1 cellular context compared by ENCODE assay signal in the genomic region with DNA sequence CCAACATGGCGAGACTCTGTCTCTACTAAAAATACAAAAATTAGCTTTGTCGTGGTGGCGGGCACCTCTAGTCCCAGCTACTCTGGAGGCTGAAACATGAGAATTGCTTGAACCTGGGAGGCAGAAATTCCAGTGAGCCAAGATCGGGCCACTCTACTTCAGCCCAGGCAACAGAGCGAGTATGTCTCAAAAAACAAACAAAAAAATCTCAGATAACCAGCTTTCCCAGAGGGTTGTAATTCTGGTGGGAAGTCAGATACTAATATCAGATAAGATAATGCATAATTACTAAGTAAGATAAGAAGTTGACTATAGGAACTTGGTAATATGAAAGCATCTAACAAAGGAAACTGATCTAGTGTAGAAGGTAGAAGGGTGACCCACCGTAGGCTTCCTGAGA.
TF ChIP-seq lines count a peak whose summit lies in the region.

No MANE protein-coding gene starts in this region.

TF ChIP-seq in H1, 55 proteins besides CTCF, POLR2A, EP300 and RAD21 (continued from another document):
- no peak for TF ChIP-seq TBP (IDR thresholded peaks at IDR 0.05; ENCODE audit: low read depth, low read length)
- no peak for TF ChIP-seq CEBPB (IDR thresholded peaks at IDR 0.05; ENCODE audit: low read depth, low read length)
- TF ChIP-seq BCL11A (IDR thresholded peaks at IDR 0.05; ENCODE audit: low read depth in 2 of 2, low read length in 2 of 2), result no peak
- no peak for TF ChIP-seq CHD2 (IDR thresholded peaks at IDR 0.05; ENCODE audit: low read length)
